8 cellular contexts compared by ENCODE assay signal in genomic region chr4:88458091-88458740, GRCh38. TPM values are rescaled to one million over a fixed set of nuclear protein-coding genes. Genes with fewer than 3 reads are reported as not detected.
A peak's percentile ranks its signal among the peaks of the same experiment; 100 is the strongest.
DNase-seq lines count a peak whose midpoint lies in the region; ATAC-seq and TF ChIP-seq lines count a peak whose summit lies in the region.

No MANE protein-coding gene starts in this region.

- H3K36me3 ChIP-seq in GM23338 (ENCODE audit: insufficient read depth) (no peaks in the 10 kb centered on the region), RWPE2 (ENCODE audit: low read depth) (no peaks in the 10 kb centered on the region), gastrocnemius medialis (no peaks in the 10 kb centered on the region)

- in situ Hi-C loops in gastrocnemius medialis (cut with MboI; ENCODE audit: low sequenced_read_pairs in 4 of 4): no loop called here

- peaks cover 15% of the 10 kb centered on the region; the same call in 1 of the 2 replicates for H4K20me1 ChIP-seq in GM23338 (replicated peaks; ENCODE audit: insufficient read depth)

- intact Hi-C loops in gastrocnemius medialis (cut with DNase I; ENCODE audit: low total_unique reads): loop anchor here (5.0 kb wide), 1 partner anchor 64 kb away; the partner anchor contains the start of gene PYURF

- peaks cover 3% of the 10 kb centered on the region; the same call in 2 of the 3 replicates for H3K36me3 Mint-ChIP-seq in GM23338 (ENCODE audit: low read depth)

- TF ChIP-seq CTCF in GM23338 (conservative IDR thresholded peaks at IDR 0.05; ENCODE audit: low read depth in 2 of 2) (no peak), RWPE2 (IDR thresholded peaks at IDR 0.05; ENCODE audit: poor library complexity, severe bottlenecking) (no peak), gastrocnemius medialis (IDR thresholded peaks at IDR 0.05 in 4 of 5, conservative IDR thresholded peaks at IDR 0.05 in 1 of 5) (no peak)

- H3K27ac Mint-ChIP-seq in GM23338: no peak overlapping the region

- H3K4me3 Mint-ChIP-seq in GM23338: peak overlapping the region; percentile 85

- H2AFZ ChIP-seq in GM23338: peak overlapping the region; percentile 81; the same call in 1 of the 2 replicates

- H3K4me2 ChIP-seq in GM23338: peak overlapping the region; percentile 89

- H3K4me1 ChIP-seq in GM23338 (ENCODE audit: insufficient read depth): peaks cover 20% of the 10 kb centered on the region
- H3K4me1 ChIP-seq in RWPE2 (ENCODE audit: insufficient read depth, poor library complexity, severe bottlenecking): peaks cover 6% of the 10 kb centered on the region
- no peaks in the 10 kb centered on the region for H3K4me1 ChIP-seq in gastrocnemius medialis

- H3K4me3 ChIP-seq in GM23338 (peak overlapping the region; percentile 70), RWPE2 (ENCODE audit: severe bottlenecking) (peak overlapping the region; percentile 39), gastrocnemius medialis (peak overlapping the region; percentile 67 to 98 (median 71))

- no peak for ATAC-seq in GM23338
- ATAC-seq in RWPE2 (ENCODE audit: low read depth): no peak
- no peak for ATAC-seq in gastrocnemius medialis

- H3K9me3 Mint-ChIP-seq in GM23338: peaks cover 3% of the 10 kb centered on the region

- no peaks in the 10 kb centered on the region for H3K9me2 ChIP-seq in GM23338 (ENCODE audit: insufficient read depth)

- TF ChIP-seq POLR2A in gastrocnemius medialis (IDR thresholded peaks at IDR 0.05): no peak

- H3K79me2 ChIP-seq in GM23338 (replicated peaks; ENCODE audit: insufficient read depth): 0 out of 2 replicates have a peak, but pooled peaks cover 3% of the 10 kb centered on the region

- H3K27me3 ChIP-seq in GM23338 (ENCODE audit: insufficient read depth): peaks cover 21% of the 10 kb centered on the region
- no peaks in the 10 kb centered on the region for H3K27me3 ChIP-seq in RWPE2 (ENCODE audit: insufficient read depth, poor library complexity, severe bottlenecking)
- no peaks in the 10 kb centered on the region for H3K27me3 ChIP-seq in gastrocnemius medialis

- no peaks in the 10 kb centered on the region for H3F3A ChIP-seq in GM23338 (replicated peaks; ENCODE audit: low read depth)

- H3K27ac ChIP-seq in GM23338 (ENCODE audit: low read depth) (no peak overlapping the region), RWPE2 (ENCODE audit: poor library complexity, severe bottlenecking) (no peak overlapping the region), gastrocnemius medialis (peak overlapping the region in 1 of 4 donors; percentile 77)

- H3K9me3 ChIP-seq in RWPE2 (ENCODE audit: severe bottlenecking) (no peaks in the 10 kb centered on the region), gastrocnemius medialis (no peaks in the 10 kb centered on the region)

- DNase-seq in GM23338 (ENCODE audit: low spot score) (no peak), RWPE2 (ENCODE audit: low spot score) (no peak), globus pallidus (ENCODE audit: low spot score) (peak; percentile 20), gastrocnemius medialis (no peak), ecto neural progenitor cell (ENCODE audit: low spot score) (no peak), NCI-H2081 (lab: John Stamatoyannopoulos, UW) (no peak), NCI-H2171 (lab: John Stamatoyannopoulos, UW) (no peak)
- no peak for DNase-seq in stimulated activated naive CD4-positive, alpha-beta T cell treated with Interleukin-2 at 50 U/mL for 16 hours (lab: John Stamatoyannopoulos, UW)

- H3K27me3 Mint-ChIP-seq in GM23338 (ENCODE audit: insufficient read depth, low read depth, poor library complexity): peaks cover 27% of the 10 kb centered on the region

- peaks cover 5% of the 10 kb centered on the region for H3K4me1 Mint-ChIP-seq in GM23338

TF ChIP-seq in GM23338, 12 proteins besides CTCF, POLR2A, EP300 and RAD21:
- TF ChIP-seq EZH2 (IDR thresholded peaks at IDR 0.05; ENCODE audit: low read depth, unreplicated experiment): peak; percentile 23
- no peak for TF ChIP-seq ZNF331 (CRISPR knock-in tag; IDR thresholded peaks at IDR 0.05; ENCODE audit: low read depth)
- TF ChIP-seq POLR2AphosphoS5 (IDR thresholded peaks at IDR 0.05; ENCODE audit: low read depth): no peak
- no peak for TF ChIP-seq NANOG (IDR thresholded peaks at IDR 0.05; ENCODE audit: borderline replicate concordance)
- TF ChIP-seq ZNF114 (CRISPR knock-in tag; IDR thresholded peaks at IDR 0.05): no peak

RNA-seq across cellular contexts. Expression of gene HERC5, which starts 1.3 kb away (rescaled TPM):
- total RNA-seq in GM23338 (2014; rRNA removed; shearing (Covaris generic)): 23.0 and 25.1 TPM in 2 replicates
- polyA plus RNA-seq in GM23338 (2016; fragmentation: Nextera tagmentation; extraction: Ambion mirVana): 22.8 and 24.4 TPM in 2 replicates
- 1 to 10 TPM in 2 of 4 donors, under 1 TPM in 2; 0.55 to 1.5 (median 1.1) TPM for total RNA-seq in gastrocnemius medialis
